Comparison of ENCODE assay signal across 10 cellular contexts in the genomic region with DNA sequence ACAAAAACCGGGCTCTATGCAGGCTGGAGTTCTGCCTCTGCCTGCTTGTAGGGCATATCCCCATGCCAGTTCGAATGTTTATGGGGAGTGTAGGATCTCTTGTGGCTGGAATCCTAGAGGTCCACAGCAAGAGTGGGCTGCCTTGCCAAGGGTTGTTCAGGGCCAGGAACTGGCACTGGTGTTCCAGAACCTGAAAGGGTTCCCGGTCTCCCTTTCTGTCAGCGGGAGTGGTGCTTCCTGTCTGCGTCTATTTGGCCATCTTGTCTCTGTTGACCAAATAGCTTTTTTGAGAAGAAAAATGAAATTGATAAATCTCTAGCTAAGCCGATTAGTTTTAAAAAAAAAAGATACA. TPM values are rescaled to one million over a fixed set of nuclear protein-coding genes. Genes with fewer than 3 reads are reported as not detected.
DNase-seq lines count a peak whose midpoint lies in the region; ATAC-seq and TF ChIP-seq lines count a peak whose summit lies in the region.
"Had no signal": no experiment of that assay in that cellular context is flagged by ENCODE, and none has a peak within 500 bp of the region (broad histone marks: within the 10 kb centered on the region; RNA-seq: fewer than 3 reads in every experiment).

No MANE protein-coding gene starts in this region.

- H2AFZ ChIP-seq in SK-N-SH (ENCODE audit: low read depth), result no peak overlapping the region

- CTCF ChIA-PET in CD8-positive, alpha-beta memory T cell (lab: Charles Lee), result interaction anchor here (0.7 to 1.5 kb wide), 2 partner anchors 16 to 28 kb away, joined by 3 to 4 read pairs; no protein-coding TSS in a partner anchor
- CTCF ChIA-PET in SK-N-SH (lab: Yijun Ruan, JAX), result interaction anchor here (0.7 to 5.0 kb wide), 4 partner anchors 11 to 35 kb away, joined by 3 to 48 read pairs (median 4); no protein-coding TSS in a partner anchor

- peak overlapping the region; percentile 96 for H3K4me3 ChIP-seq in CD8-positive, alpha-beta memory T cell (ENCODE audit: low read length)
- no peak overlapping the region for H3K4me3 ChIP-seq in SK-N-SH (ENCODE audit: low read depth in 2 of 2, low read length in 1 of 2)
- peak overlapping the region; percentile 57 for H3K4me3 ChIP-seq in fibroblast of mammary gland (ENCODE audit: control insufficient read depth, low read depth, low read length)

- TF ChIP-seq CTCF in SK-N-SH (IDR thresholded peaks at IDR 0.05), result no peak
- TF ChIP-seq CTCF in fibroblast of mammary gland (conservative IDR thresholded peaks at IDR 0.05; ENCODE audit: control insufficient read depth, insufficient read depth, low read depth, low read length), result no peak
- TF ChIP-seq CTCF in osteocyte (IDR thresholded peaks at IDR 0.05), result no peak

- H3K9ac ChIP-seq in SK-N-SH, result no peak overlapping the region

- H3K27ac ChIP-seq in CD8-positive, alpha-beta memory T cell (ENCODE audit: low read depth, low read length), result no peak overlapping the region
- no peak overlapping the region for H3K27ac ChIP-seq in SK-N-SH (ENCODE audit: low read depth in 2 of 2, low read length in 1 of 2)

- H3K9me2 ChIP-seq in SK-N-SH, result no peaks in the 10 kb centered on the region

- no peaks in the 10 kb centered on the region for H3K9me3 Mint-ChIP-seq in CD8-positive, alpha-beta memory T cell
- H3K9me3 Mint-ChIP-seq in osteocyte (ENCODE audit: unreplicated experiment), result peaks cover 5% of the 10 kb centered on the region

- TF ChIP-seq RAD21 in SK-N-SH (IDR thresholded peaks at IDR 0.05; ENCODE audit: low read length), result no peak

- TF ChIP-seq EP300 in SK-N-SH (IDR thresholded peaks at IDR 0.05; ENCODE audit: borderline replicate concordance in 1 of 2, low read depth in 1 of 2, low read length in 1 of 2), result no peak

- POLR2A ChIA-PET in CD8-positive, alpha-beta memory T cell (lab: Charles Lee), result no interaction called here
- POLR2A ChIA-PET in SK-N-SH (lab: Yijun Ruan, JAX), result no interaction called here

- no peak for DNase-seq in CD8-positive, alpha-beta memory T cell
- DNase-seq in SK-N-SH (peak; percentile 6), fibroblast of mammary gland (ENCODE audit: low read depth) (no peak), osteocyte (ENCODE audit: extremely low spot score, unreplicated experiment) (no peak), NOMO-1 (lab: John Stamatoyannopoulos, UW; ENCODE audit: unreplicated experiment in 2 of 2) (no peak)
- DNase-seq in effector CD4-positive, alpha-beta T cell, result no peak

- peak overlapping the region; percentile 98; the same call in 1 of the 2 replicates for H3K4me2 ChIP-seq in SK-N-SH

- peaks cover 0 to 5% of the 10 kb centered on the region in 2 donors for H3K27me3 Mint-ChIP-seq in CD8-positive, alpha-beta memory T cell
- peaks cover 12% of the 10 kb centered on the region for H3K27me3 Mint-ChIP-seq in osteocyte (ENCODE audit: unreplicated experiment)

- H3K4me3 Mint-ChIP-seq in CD8-positive, alpha-beta memory T cell, result peak overlapping the region; percentile 89 to 96 (median 93)
- peak overlapping the region; percentile 84 for H3K4me3 Mint-ChIP-seq in osteocyte (ENCODE audit: unreplicated experiment)

- no peaks in the 10 kb centered on the region for H4K20me1 ChIP-seq in SK-N-SH (ENCODE audit: insufficient read depth)

- H3F3A ChIP-seq in SK-N-SH (replicated peaks; ENCODE audit: insufficient read depth), result no peaks in the 10 kb centered on the region

- no peaks in the 10 kb centered on the region for H3K79me2 ChIP-seq in SK-N-SH (ENCODE audit: insufficient read depth)

- peaks cover 0 to 2% (median 0%) of the 10 kb centered on the region in 3 donors for H3K36me3 Mint-ChIP-seq in CD8-positive, alpha-beta memory T cell
- no peaks in the 10 kb centered on the region for H3K36me3 Mint-ChIP-seq in osteocyte (ENCODE audit: unreplicated experiment)

- H3K4me1 ChIP-seq in CD8-positive, alpha-beta memory T cell (ENCODE audit: insufficient read depth, low read length), result no peaks in the 10 kb centered on the region
- H3K4me1 ChIP-seq in SK-N-SH (ENCODE audit: control insufficient read depth in 1 of 2, insufficient read depth in 2 of 2, low read depth in 1 of 2, low read length in 1 of 2), result peaks cover 0 to 2% of the 10 kb centered on the region in 2 experiments; a peak in 1 of 4 replicates

- H3K4me1 Mint-ChIP-seq in CD8-positive, alpha-beta memory T cell, result peaks cover 12 to 15% (median 14%) of the 10 kb centered on the region in 3 donors
- H3K4me1 Mint-ChIP-seq in osteocyte (ENCODE audit: unreplicated experiment), result peaks cover 7% of the 10 kb centered on the region

- H3K27ac Mint-ChIP-seq in CD8-positive, alpha-beta memory T cell, result peak overlapping the region in 3 of 8 donors; percentile 26 to 82 (median 53)
- H3K27ac Mint-ChIP-seq in osteocyte (ENCODE audit: unreplicated experiment), result no peak overlapping the region

- ATAC-seq in HG03280 (IDR thresholded peaks at IDR 0.05; ENCODE audit: unreplicated experiment) (no peak), GM18861 (IDR thresholded peaks at IDR 0.05; ENCODE audit: unreplicated experiment) (no peak)

- H3K27me3 ChIP-seq in CD8-positive, alpha-beta memory T cell (ENCODE audit: insufficient read depth, low read length, poor library complexity, severe bottlenecking), result no peaks in the 10 kb centered on the region
- peaks cover 8% of the 10 kb centered on the region; the same call in 1 of the 2 replicates for H3K27me3 ChIP-seq in SK-N-SH (ENCODE audit: insufficient read depth)
- H3K27me3 ChIP-seq: thyroid gland had no signal

- H3K36me3 ChIP-seq in CD8-positive, alpha-beta memory T cell (ENCODE audit: insufficient read depth, low read length), result no peaks in the 10 kb centered on the region
- H3K36me3 ChIP-seq in SK-N-SH (replicated peaks in 1 of 2; ENCODE audit: control insufficient read depth in 1 of 2, insufficient read depth in 2 of 2, low read length in 1 of 2), result no peaks in the 10 kb centered on the region
- H3K36me3 ChIP-seq: thyroid gland had no signal

- 42% methylated on average over 6 of the region's 6 CpGs for WGBS in SK-N-SH (ENCODE audit: low lambda C conversion rate)

- no peaks in the 10 kb centered on the region for H3K9me3 ChIP-seq in CD8-positive, alpha-beta memory T cell (ENCODE audit: low read length)
- no peaks in the 10 kb centered on the region for H3K9me3 ChIP-seq in SK-N-SH
- H3K9me3 ChIP-seq: thyroid gland had no signal

TF ChIP-seq in SK-N-SH, 30 proteins besides CTCF, POLR2A, EP300 and RAD21 (continues in another document):
- TF ChIP-seq, protein P1, sequence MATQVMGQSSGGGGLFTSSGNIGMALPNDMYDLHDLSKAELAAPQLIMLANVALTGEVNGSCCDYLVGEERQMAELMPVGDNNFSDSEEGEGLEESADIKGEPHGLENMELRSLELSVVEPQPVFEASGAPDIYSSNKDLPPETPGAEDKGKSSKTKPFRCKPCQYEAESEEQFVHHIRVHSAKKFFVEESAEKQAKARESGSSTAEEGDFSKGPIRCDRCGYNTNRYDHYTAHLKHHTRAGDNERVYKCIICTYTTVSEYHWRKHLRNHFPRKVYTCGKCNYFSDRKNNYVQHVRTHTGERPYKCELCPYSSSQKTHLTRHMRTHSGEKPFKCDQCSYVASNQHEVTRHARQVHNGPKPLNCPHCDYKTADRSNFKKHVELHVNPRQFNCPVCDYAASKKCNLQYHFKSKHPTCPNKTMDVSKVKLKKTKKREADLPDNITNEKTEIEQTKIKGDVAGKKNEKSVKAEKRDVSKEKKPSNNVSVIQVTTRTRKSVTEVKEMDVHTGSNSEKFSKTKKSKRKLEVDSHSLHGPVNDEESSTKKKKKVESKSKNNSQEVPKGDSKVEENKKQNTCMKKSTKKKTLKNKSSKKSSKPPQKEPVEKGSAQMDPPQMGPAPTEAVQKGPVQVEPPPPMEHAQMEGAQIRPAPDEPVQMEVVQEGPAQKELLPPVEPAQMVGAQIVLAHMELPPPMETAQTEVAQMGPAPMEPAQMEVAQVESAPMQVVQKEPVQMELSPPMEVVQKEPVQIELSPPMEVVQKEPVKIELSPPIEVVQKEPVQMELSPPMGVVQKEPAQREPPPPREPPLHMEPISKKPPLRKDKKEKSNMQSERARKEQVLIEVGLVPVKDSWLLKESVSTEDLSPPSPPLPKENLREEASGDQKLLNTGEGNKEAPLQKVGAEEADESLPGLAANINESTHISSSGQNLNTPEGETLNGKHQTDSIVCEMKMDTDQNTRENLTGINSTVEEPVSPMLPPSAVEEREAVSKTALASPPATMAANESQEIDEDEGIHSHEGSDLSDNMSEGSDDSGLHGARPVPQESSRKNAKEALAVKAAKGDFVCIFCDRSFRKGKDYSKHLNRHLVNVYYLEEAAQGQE (IDR thresholded peaks at IDR 0.05; ENCODE audit: low read depth, low read length), result no peak
- TF ChIP-seq, protein P2, sequence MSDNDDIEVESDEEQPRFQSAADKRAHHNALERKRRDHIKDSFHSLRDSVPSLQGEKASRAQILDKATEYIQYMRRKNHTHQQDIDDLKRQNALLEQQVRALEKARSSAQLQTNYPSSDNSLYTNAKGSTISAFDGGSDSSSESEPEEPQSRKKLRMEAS (IDR thresholded peaks at IDR 0.05; ENCODE audit: low read depth), result no peak
- no peak for TF ChIP-seq POLR2AphosphoS5 (IDR thresholded peaks at IDR 0.05; ENCODE audit: low read depth, low read length)

RNA-seq across cellular contexts. Expression of gene OLR1, which starts 17.8 kb away (rescaled TPM):
- under 1 TPM; 0.11 to 0.42 TPM for total RNA-seq in CD8-positive, alpha-beta memory T cell
- polyA plus RNA-seq in CD8-positive, alpha-beta memory T cell, result not detected
- not detected in 2 replicates for polyA plus RNA-seq in SK-N-SH (2012; rRNA removed)
- not detected in 2 replicates for polyA plus RNA-seq in SK-N-SH (2012; cell fraction: cytosol; rRNA removed)
- polyA plus RNA-seq in SK-N-SH (2012; cell fraction: nucleus; rRNA removed), result not detected in 2 replicates
- not detected in 2 replicates for total RNA-seq in osteocyte
- total RNA-seq: HT1080 had no signal

RNA-seq across cellular contexts. Expression of gene CLEC7A, which starts 24.1 kb away (rescaled TPM):
- total RNA-seq in CD8-positive, alpha-beta memory T cell, result under 1 TPM; 0.62 to 0.68 TPM
- not detected for polyA plus RNA-seq in CD8-positive, alpha-beta memory T cell
- polyA plus RNA-seq in SK-N-SH (2012; rRNA removed), result not detected in 2 replicates
- not detected in 2 replicates for polyA plus RNA-seq in SK-N-SH (2012; cell fraction: cytosol; rRNA removed)
- polyA plus RNA-seq in SK-N-SH (2012; cell fraction: nucleus; rRNA removed), result not detected in 2 replicates
- total RNA-seq in osteocyte, result not detected in 2 replicates
- total RNA-seq: HT1080 had no signal

RNA-seq across cellular contexts. Expression of gene TMEM52B, which starts 24.7 kb away (rescaled TPM):
- not detected for total RNA-seq in CD8-positive, alpha-beta memory T cell
- polyA plus RNA-seq in CD8-positive, alpha-beta memory T cell, result not detected
- polyA plus RNA-seq in SK-N-SH (2012; rRNA removed), result not detected in 2 replicates
- polyA plus RNA-seq in SK-N-SH (2012; cell fraction: cytosol; rRNA removed), result not detected in 2 replicates
- not detected in 2 replicates for polyA plus RNA-seq in SK-N-SH (2012; cell fraction: nucleus; rRNA removed)
- not detected in 2 replicates for total RNA-seq in osteocyte
- total RNA-seq: HT1080, thyroid gland had no signal

RNA-seq across cellular contexts. Expression of gene CLEC1A, which starts 55.3 kb away (rescaled TPM):
- not detected for total RNA-seq in CD8-positive, alpha-beta memory T cell
- polyA plus RNA-seq in CD8-positive, alpha-beta memory T cell, result not detected
- polyA plus RNA-seq in SK-N-SH (2012; rRNA removed), result not detected in 2 replicates
- polyA plus RNA-seq in SK-N-SH (2012; cell fraction: cytosol; rRNA removed), result not detected in 2 replicates
- polyA plus RNA-seq in SK-N-SH (2012; cell fraction: nucleus; rRNA removed), result not detected in 2 replicates
- total RNA-seq in osteocyte, result not detected in 2 replicates
- total RNA-seq: HT1080 had no signal

RNA-seq across cellular contexts. Expression of gene GABARAPL1, which starts 58.6 kb away (rescaled TPM):
- 10 to 100 TPM; 25.0 to 26.6 TPM for total RNA-seq in CD8-positive, alpha-beta memory T cell
- polyA plus RNA-seq in CD8-positive, alpha-beta memory T cell, result 40.5 TPM
- 9.2 and 14.3 TPM in 2 replicates for polyA plus RNA-seq in SK-N-SH (2012; rRNA removed)
- 12.7 and 14.1 TPM in 2 replicates for polyA plus RNA-seq in SK-N-SH (2012; cell fraction: cytosol; rRNA removed)
- 13.4 and 16.8 TPM in 2 replicates for polyA plus RNA-seq in SK-N-SH (2012; cell fraction: nucleus; rRNA removed)
- 72.3 and 74.7 TPM in 2 replicates for total RNA-seq in osteocyte

Comparison
In these comparisons a context has a peak if more than half of its experiments do, and no peak if none do; other contexts are left out.
1. H3K4me3 ChIP-seq: peak in CD8-positive, alpha-beta memory T cell (single experiment) and fibroblast of mammary gland (single experiment); none in SK-N-SH (0 of 2).